Comparison of ENCODE assay signal across 18 cellular contexts in genomic region chr1:235461954-235462353, GRCh38.
"Had no signal": no experiment of that assay in that cellular context is flagged by ENCODE, and none has a peak within 500 bp of the region (broad histone marks: within the 10 kb centered on the region; RNA-seq: fewer than 3 reads in every experiment).

No MANE protein-coding gene starts in this region.

- H3K27me3 Mint-ChIP-seq: activated CD4-positive, alpha-beta T cell treated with anti-CD3 and anti-CD28 coated beads for 36 hours; activated naive CD8-positive, alpha-beta T cell treated with anti-CD3 and anti-CD28 coated beads for 36 hours; stimulated activated memory B cell treated with anti-CD40 and anti-IgM and Interleukin-4, amounts not matched to agents 10 μg/mL and 1 μg/mL and 100 μg/mL, for 72 hours had no signal

- H3K4me1 ChIP-seq: body of pancreas, sigmoid colon, upper lobe of left lung had no signal

- DNase-seq: activated CD4-positive, alpha-beta T cell treated with anti-CD3 and anti-CD28 coated beads for 36 hours; activated CD8-positive, alpha-beta memory T cell treated with anti-CD3 and anti-CD28 coated beads for 24 hours; activated gamma-delta T cell treated with Interleukin-2 at 50 U/mL for 16 hours; activated naive CD8-positive, alpha-beta T cell treated with anti-CD3 and anti-CD28 coated beads for 36 hours; body of pancreas; dorsolateral prefrontal cortex; endodermal cell; foreskin fibroblast; mesenchymal stem cell; occipital lobe; posterior cingulate gyrus; sigmoid colon; stimulated activated CD4-positive, alpha-beta T cell treated with anti-CD3 and anti-CD28 coated beads, Interleukin-4, amount 100 ng/mL, for 24 hours; upper lobe of left lung had no signal

- H3K27ac ChIP-seq: body of pancreas, dorsolateral prefrontal cortex, epithelial cell of prostate, sigmoid colon, thoracic aorta, upper lobe of left lung had no signal

- H3K4me3 ChIP-seq: body of pancreas, dorsolateral prefrontal cortex, sigmoid colon, thoracic aorta, upper lobe of left lung had no signal

- H3K27ac Mint-ChIP-seq: activated CD4-positive, alpha-beta T cell treated with anti-CD3 and anti-CD28 coated beads for 36 hours; activated naive CD8-positive, alpha-beta T cell treated with anti-CD3 and anti-CD28 coated beads for 36 hours; endodermal cell; stimulated activated memory B cell treated with anti-CD40 and anti-IgM and Interleukin-4, amounts not matched to agents 10 μg/mL and 1 μg/mL and 100 μg/mL, for 72 hours; WTC11 had no signal

- H3K9me3 ChIP-seq: body of pancreas, sigmoid colon, thoracic aorta, upper lobe of left lung had no signal

- H3K9me3 Mint-ChIP-seq: activated naive CD8-positive, alpha-beta T cell treated with anti-CD3 and anti-CD28 coated beads for 36 hours; stimulated activated memory B cell treated with anti-CD40 and anti-IgM and Interleukin-4, amounts not matched to agents 10 μg/mL and 1 μg/mL and 100 μg/mL, for 72 hours had no signal

- H3K27me3 ChIP-seq: body of pancreas, dorsolateral prefrontal cortex, sigmoid colon, upper lobe of left lung had no signal

- H3K4me1 Mint-ChIP-seq: endodermal cell; stimulated activated memory B cell treated with anti-CD40 and anti-IgM and Interleukin-4, amounts not matched to agents 10 μg/mL and 1 μg/mL and 100 μg/mL, for 72 hours; WTC11 had no signal

- ATAC-seq: activated CD4-positive, alpha-beta T cell treated with anti-CD3 and anti-CD28 coated beads for 36 hours; body of pancreas; stimulated activated memory B cell treated with anti-CD40 and anti-IgM and Interleukin-4, amounts not matched to agents 10 μg/mL and 1 μg/mL and 100 μg/mL, for 72 hours; WTC11 had no signal

- H3K4me3 Mint-ChIP-seq: activated CD4-positive, alpha-beta T cell treated with anti-CD3 and anti-CD28 coated beads for 36 hours; activated naive CD8-positive, alpha-beta T cell treated with anti-CD3 and anti-CD28 coated beads for 36 hours; endodermal cell; stimulated activated memory B cell treated with anti-CD40 and anti-IgM and Interleukin-4, amounts not matched to agents 10 μg/mL and 1 μg/mL and 100 μg/mL, for 72 hours; WTC11 had no signal
